ENCODE assay signal across 17 cellular contexts in the genomic region with DNA sequence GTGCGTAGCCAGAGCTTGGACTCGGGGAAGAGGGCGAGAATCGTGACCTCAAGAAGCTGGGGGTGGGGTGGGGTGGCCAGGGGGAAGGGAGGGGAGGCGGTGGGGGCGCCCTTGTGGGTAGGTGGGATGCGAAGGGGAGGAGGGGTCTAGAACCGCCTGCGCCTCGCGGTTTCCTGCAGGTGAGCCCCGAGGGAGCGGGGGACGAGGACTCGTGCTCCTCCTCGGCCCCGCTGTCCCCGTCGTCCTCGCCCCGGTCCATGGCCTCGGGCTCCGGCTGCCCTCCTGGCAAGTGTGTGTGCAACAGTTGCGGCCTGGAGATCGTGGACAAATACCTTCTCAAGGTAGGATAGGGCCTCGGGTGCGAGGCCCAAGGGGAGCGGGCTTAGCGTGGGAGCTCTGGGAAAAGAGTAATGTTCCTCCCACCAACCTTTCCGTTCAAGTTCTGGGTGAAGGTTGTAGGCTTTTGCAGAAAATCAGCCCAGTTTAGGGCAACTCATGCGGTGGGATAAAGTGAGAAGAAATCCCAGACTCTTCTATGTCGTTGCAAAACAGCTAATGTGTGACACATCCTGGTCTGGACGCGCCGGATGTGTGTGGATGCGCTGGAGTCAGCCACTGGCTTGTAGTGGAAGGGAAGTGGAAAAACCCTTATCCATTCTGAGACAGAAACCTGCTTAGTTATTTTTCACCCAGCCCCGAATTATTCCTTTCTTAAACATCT. TPM values are rescaled to one million over a fixed set of nuclear protein-coding genes. Genes with fewer than 3 reads are reported as not detected.
DNase-seq lines count a peak whose midpoint lies in the region; ATAC-seq, FAIRE-seq and TF ChIP-seq lines count a peak whose summit lies in the region.
"Had no signal": no experiment of that assay in that cellular context is flagged by ENCODE, and none has a peak within 500 bp of the region (broad histone marks: within the 10 kb centered on the region; RNA-seq: fewer than 3 reads in every experiment).

No MANE protein-coding gene starts in this region.

- no peaks in the 10 kb centered on the region for H3K36me3 Mint-ChIP-seq in IgD-negative memory B cell
- no peaks in the 10 kb centered on the region for H3K36me3 Mint-ChIP-seq in endodermal cell (ENCODE audit: low read depth)
- H3K36me3 Mint-ChIP-seq in mesothelial cell of epicardium = no peaks in the 10 kb centered on the region

- ATAC-seq in HG02840 (IDR thresholded peaks at IDR 0.05; ENCODE audit: low FRiP score, unreplicated experiment) = no peak
- ATAC-seq in sciatic nerve = no peak

- no peaks in the 10 kb centered on the region for H3K9me3 ChIP-seq in endodermal cell (ENCODE audit: control insufficient read depth, low read length)
- H3K9me3 ChIP-seq: vagina had no signal

- intact Hi-C loops in sciatic nerve (cut with DNase I) = no loop called here

- H3K4me3 Mint-ChIP-seq in IgD-negative memory B cell (peak overlapping the region in 3 of 4 donors; percentile 38 to 81 (median 68)), endodermal cell (peak overlapping the region; percentile 56), mesothelial cell of epicardium (peak overlapping the region; percentile 30)
- H3K4me3 Mint-ChIP-seq: T-helper 1 cell treated with Interleukin-12 subunit alpha and Interleukin-12 subunit beta and Interleukin-4 antibody, amounts not matched to agents 30 μg/mL and 1 μg/mL, for 36 hours had no signal

- 1 to 3% methylated on average over 18 to 37 of the region's 37 CpGs for whole genome bisulfite sequencing in endodermal cell (ENCODE audit: insufficient coverage in 1 of 2, insufficient read length in 1 of 2), 2 experiments

- H3K27ac Mint-ChIP-seq in IgD-negative memory B cell (peak overlapping the region in 1 of 3 donors; percentile 75), endodermal cell (no peak overlapping the region), mesothelial cell of epicardium (no peak overlapping the region)
- H3K27ac Mint-ChIP-seq: T-helper 1 cell treated with Interleukin-12 subunit alpha and Interleukin-12 subunit beta and Interleukin-4 antibody, amounts not matched to agents 30 μg/mL and 1 μg/mL, for 36 hours had no signal

- no peaks in the 10 kb centered on the region for H3K36me3 ChIP-seq in endodermal cell (ENCODE audit: control insufficient read depth, insufficient read depth, low read length)
- H3K36me3 ChIP-seq: vagina had no signal

- no peak overlapping the region for H3K9ac ChIP-seq in endodermal cell (ENCODE audit: extremely low read depth, low read length, poor library complexity, severe bottlenecking)

- H3K27me3 ChIP-seq in endodermal cell (ENCODE audit: control insufficient read depth, insufficient read depth, low read length, poor library complexity, severe bottlenecking) = peaks cover 100% of the 10 kb centered on the region

- H3K4me3 ChIP-seq in AG10803 (ENCODE audit: low read length) = no peak overlapping the region
- peak overlapping the region; percentile 34 for H3K4me3 ChIP-seq in endodermal cell (ENCODE audit: low read length)

- DNase-seq in AG10803 (ENCODE audit: low read depth) (peak; percentile 15), endodermal cell (peak; percentile 65), mesothelial cell of epicardium (ENCODE audit: low spot score in 2 of 2, unreplicated experiment in 2 of 2) (no peak), GM19239 (ENCODE audit: insufficient read length, low spot score) (no peak), sciatic nerve (ENCODE audit: low spot score) (no peak), SKM-1 (lab: John Stamatoyannopoulos, UW; ENCODE audit: unreplicated experiment) (no peak)
- DNase-seq: hypothalamus, NCI-H1694, small intestine had no signal

- FAIRE-seq in GM19239 (lab: Jason Lieb, UNC) = no peak
- FAIRE-seq: G401.6, small intestine had no signal

- H3K27me3 Mint-ChIP-seq in IgD-negative memory B cell (peaks cover 58% of the 10 kb centered on the region), endodermal cell (ENCODE audit: insufficient read depth) (peaks cover 95% of the 10 kb centered on the region), mesothelial cell of epicardium (ENCODE audit: low read depth) (peaks cover 95% of the 10 kb centered on the region)

- TF ChIP-seq CTCF in AG10803 (conservative IDR thresholded peaks at IDR 0.05; ENCODE audit: low read length) (no peak), endodermal cell (conservative IDR thresholded peaks at IDR 0.05) (no peak), mesothelial cell of epicardium (IDR thresholded peaks at IDR 0.05; ENCODE audit: unreplicated experiment) (no peak)

- H3K9me3 Mint-ChIP-seq in IgD-negative memory B cell (peaks cover 3 to 12% (median 4%) of the 10 kb centered on the region in 3 donors), endodermal cell (no peaks in the 10 kb centered on the region), mesothelial cell of epicardium (no peaks in the 10 kb centered on the region)

- peaks cover 5% of the 10 kb centered on the region for H3K4me1 ChIP-seq in endodermal cell (ENCODE audit: control insufficient read depth, insufficient read depth, low read length)

- H3K4me1 Mint-ChIP-seq in IgD-negative memory B cell = peaks cover 8 to 34% (median 21%) of the 10 kb centered on the region in 3 donors
- peaks cover 39% of the 10 kb centered on the region for H3K4me1 Mint-ChIP-seq in endodermal cell
- peaks cover 26% of the 10 kb centered on the region for H3K4me1 Mint-ChIP-seq in mesothelial cell of epicardium

- H3K27ac ChIP-seq in endodermal cell (ENCODE audit: low read depth, low read length) = no peak overlapping the region
- H3K27ac ChIP-seq: HL-60, vagina had no signal

RNA-seq across cellular contexts. Expression of a gene that starts 2.9 kb away (rescaled TPM):
- polyA plus RNA-seq in IgD-negative memory B cell = not detected
- not detected for total RNA-seq in endodermal cell
- 0.85 TPM for polyA plus RNA-seq in endodermal cell (2013, experiment 1 of 2)
- 1.1 TPM for polyA plus RNA-seq in endodermal cell (2013, experiment 2 of 2)
- 0.20 to 0.36 TPM (median 0.20 TPM) in 3 replicates for total RNA-seq in mesothelial cell of epicardium
- not detected for total RNA-seq in sciatic nerve
- total RNA-seq: myocyte, vagina had no signal
- polyA plus RNA-seq: adipose tissue, small intestine had no signal

Comparison
In these comparisons a context has a peak if more than half of its experiments do, and no peak if none do; other contexts are left out.
1. DNase-seq: peak in AG10803 (single experiment) and endodermal cell (single experiment); none in mesothelial cell of epicardium (0 of 2), GM19239 (single experiment), sciatic nerve (single experiment) and SKM-1 (single experiment).
2. Peak in every context shown above with its lines, with median percentiles within 50 percentile points of each other: H3K4me3 Mint-ChIP-seq.